Comparison of ENCODE assay signal across 26 cellular contexts in the genomic region with DNA sequence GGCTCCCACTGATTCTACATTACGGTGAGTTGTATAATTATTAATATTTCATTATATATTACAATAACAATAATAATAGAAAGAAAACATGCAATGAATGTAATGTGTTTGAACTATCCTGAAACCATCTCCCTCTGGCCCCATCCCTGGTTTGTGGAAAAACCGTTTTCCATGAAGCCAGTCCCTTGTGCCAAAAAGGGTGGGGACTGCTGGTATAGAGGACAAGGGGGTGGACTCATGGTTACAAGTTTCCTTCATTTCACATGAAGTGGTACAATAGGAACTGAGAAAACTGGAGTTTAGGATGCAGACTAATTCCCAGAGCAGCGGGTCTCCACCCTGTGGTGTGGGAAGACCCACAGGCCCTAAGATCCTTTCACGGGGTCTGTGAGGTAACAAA. TPM values are rescaled to one million over a fixed set of nuclear protein-coding genes. Genes with fewer than 3 reads are reported as not detected.
"Had no signal": no experiment of that assay in that cellular context is flagged by ENCODE, and none has a peak within 500 bp of the region (broad histone marks: within the 10 kb centered on the region; RNA-seq: fewer than 3 reads in every experiment).

No MANE protein-coding gene starts in this region.

- H3K27ac Mint-ChIP-seq: activated naive CD4-positive, alpha-beta T cell treated with anti-CD3 and anti-CD28 coated beads for 36 hours; activated naive CD8-positive, alpha-beta T cell treated with anti-CD3 and anti-CD28 coated beads for 36 hours; brain; effector memory CD8-positive, alpha-beta T cell; nephron; type B pancreatic cell had no signal

- H3K9me3 ChIP-seq: ascending aorta, left lung, lower lobe of right lung, pancreas, prostate gland, thoracic aorta, uterus had no signal

- H3K27me3 ChIP-seq: ascending aorta, left lung, pancreas, uterus had no signal

- DNase-seq: activated CD4-positive, alpha-beta T cell treated with anti-CD3 and anti-CD28 coated beads for 48 hours; activated CD4-positive, alpha-beta T cell treated with anti-CD3 and anti-CD28 coated beads, Interleukin-2, amount 50 U/mL, for 48 hours; activated CD8-positive, alpha-beta memory T cell treated with anti-CD3 and anti-CD28 coated beads for 24 hours; activated effector memory CD4-positive, alpha-beta T cell treated with Interleukin-2 at 50 U/mL for 16 hours; activated naive CD4-positive, alpha-beta T cell treated with anti-CD3 and anti-CD28 coated beads for 36 hours; activated naive CD8-positive, alpha-beta T cell treated with anti-CD3 and anti-CD28 coated beads for 36 hours; cortex of kidney; effector memory CD8-positive, alpha-beta T cell; erythroblast; lower lobe of right lung; pancreas; retina; stimulated activated CD4-positive, alpha-beta T cell treated with anti-CD3 and anti-CD28 coated beads, Interleukin-2, amount 100 ng/mL, for 48 hours; stimulated activated naive CD4-positive, alpha-beta T cell treated with Interleukin-2 at 50 U/mL for 16 hours; uterus had no signal

- H3K27ac ChIP-seq: ascending aorta, left lung, lower lobe of right lung, pancreas, prostate gland, thoracic aorta, VCaP had no signal

- H3K9me3 Mint-ChIP-seq: activated naive CD4-positive, alpha-beta T cell treated with anti-CD3 and anti-CD28 coated beads for 36 hours; activated naive CD8-positive, alpha-beta T cell treated with anti-CD3 and anti-CD28 coated beads for 36 hours; effector memory CD8-positive, alpha-beta T cell; nephron; type B pancreatic cell had no signal

- H3K4me1 ChIP-seq: prostate gland had no signal

- H3K4me3 ChIP-seq: ascending aorta, left lung, lower lobe of right lung, pancreas, prostate gland, thoracic aorta, uterus had no signal

- H3K4me3 Mint-ChIP-seq: activated naive CD4-positive, alpha-beta T cell treated with anti-CD3 and anti-CD28 coated beads for 36 hours; activated naive CD8-positive, alpha-beta T cell treated with anti-CD3 and anti-CD28 coated beads for 36 hours; brain; effector memory CD8-positive, alpha-beta T cell; nephron; type B pancreatic cell had no signal

- FAIRE-seq: frontal cortex, pancreas had no signal

- H3K27me3 Mint-ChIP-seq: activated naive CD8-positive, alpha-beta T cell treated with anti-CD3 and anti-CD28 coated beads for 36 hours; effector memory CD8-positive, alpha-beta T cell; type B pancreatic cell had no signal

- H3K36me3 Mint-ChIP-seq: brain had no signal

- ATAC-seq: activated CD4-positive, CD25-positive, alpha-beta regulatory T cell treated with anti-CD3 and anti-CD28 coated beads, Interleukin-2, amount 50 U/mL, for 24 hours; effector memory CD8-positive, alpha-beta T cell; left lung; lower lobe of right lung; pancreas had no signal

- H3K36me3 ChIP-seq: pancreas, prostate gland, thoracic aorta, uterus had no signal

RNA-seq across cellular contexts. Expression of a gene that starts 16.6 kb away (rescaled TPM):
- total RNA-seq: activated naive CD8-positive, alpha-beta T cell treated with anti-CD3 and anti-CD28 coated beads for 36 hours; chondrocyte; frontal cortex had no signal
